1 cellular context compared by ENCODE assay signal in genomic region chr9:128067898-128068655, GRCh38.
TF ChIP-seq lines count a peak whose summit lies in the region.

Gene SLC25A25 (plus strand): TSS chr9:128068232. CDS start chr9:128068320, 88 bp downstream.

TF ChIP-seq in HepG2, 621 proteins besides CTCF, POLR2A, EP300 and RAD21 (continued from another document and continues in another):
- TF ChIP-seq MAX (IDR thresholded peaks at IDR 0.05), result peak; percentile 68; the same call in 1 of the 2 replicates
- TF ChIP-seq RELA (CRISPR knock-in tag; IDR thresholded peaks at IDR 0.05), result 0 out of 2 replicates have a peak, but pooled peaks have one; percentile 29
- peak; percentile 74 for TF ChIP-seq ZNF687 (CRISPR knock-in tag; IDR thresholded peaks at IDR 0.05)
- TF ChIP-seq BORCS8-MEF2B (CRISPR knock-in tag; IDR thresholded peaks at IDR 0.05), result no peak
- peak; percentile 75 for TF ChIP-seq HES4 (CRISPR knock-in tag; IDR thresholded peaks at IDR 0.05; ENCODE audit: borderline replicate concordance)
- no peak for TF ChIP-seq GATA4 (IDR thresholded peaks at IDR 0.05; ENCODE audit: borderline replicate concordance, low read depth)
- no peak for TF ChIP-seq MBNL3 (CRISPR knock-in tag; conservative IDR thresholded peaks at IDR 0.05)
- TF ChIP-seq DRAP1 (CRISPR knock-in tag; IDR thresholded peaks at IDR 0.05), result peak; percentile 81
- no peak for TF ChIP-seq ZNF660 (CRISPR knock-in tag; IDR thresholded peaks at IDR 0.05; ENCODE audit: borderline replicate concordance, low read depth)
- peak; percentile 71; the same call in 1 of the 2 replicates for TF ChIP-seq UBTF (CRISPR knock-in tag; IDR thresholded peaks at IDR 0.05)
- no peak for TF ChIP-seq KLF9 (CRISPR knock-in tag; IDR thresholded peaks at IDR 0.05; ENCODE audit: low read depth)
- no peak; the same call in 1 of the 2 replicates for TF ChIP-seq FOXO1 (CRISPR knock-in tag; IDR thresholded peaks at IDR 0.05)
- 0 out of 2 replicates have a peak, but pooled peaks have one; percentile 32 for TF ChIP-seq ZNF839 (CRISPR knock-in tag; IDR thresholded peaks at IDR 0.05; ENCODE audit: borderline replicate concordance)
- peak; percentile 25; the same call in 1 of the 2 replicates for TF ChIP-seq TFAP4 (IDR thresholded peaks at IDR 0.05; ENCODE audit: borderline replicate concordance, low read depth)
- peak; percentile 38; the same call in 1 of the 2 replicates for TF ChIP-seq EED (CRISPR knock-in tag; IDR thresholded peaks at IDR 0.05)
- TF ChIP-seq PHF8 (CRISPR knock-in tag; IDR thresholded peaks at IDR 0.05), result peak; percentile 39; the same call in 1 of the 2 replicates
- no peak for TF ChIP-seq POGZ (CRISPR knock-in tag; IDR thresholded peaks at IDR 0.05)
- peak; percentile 24; the same call in 1 of the 2 replicates for TF ChIP-seq MYC (CRISPR knock-in tag; IDR thresholded peaks at IDR 0.05; ENCODE audit: borderline replicate concordance)
- no peak for TF ChIP-seq MXD4 (CRISPR knock-in tag; IDR thresholded peaks at IDR 0.05)
- TF ChIP-seq CENPT (CRISPR knock-in tag; IDR thresholded peaks at IDR 0.05; ENCODE audit: low read depth), result no peak
- no peak for TF ChIP-seq NR2C2 (CRISPR knock-in tag; IDR thresholded peaks at IDR 0.05; ENCODE audit: borderline replicate concordance)
- TF ChIP-seq ATF7-NPFF (CRISPR knock-in tag; IDR thresholded peaks at IDR 0.05; ENCODE audit: low read depth), result peak; percentile 33; the same call in 1 of the 2 replicates
- TF ChIP-seq SP5 (CRISPR knock-in tag; IDR thresholded peaks at IDR 0.05; ENCODE audit: borderline replicate concordance, low read depth), result peak; percentile 65; the same call in 1 of the 2 replicates
- TF ChIP-seq YEATS4 (CRISPR knock-in tag; IDR thresholded peaks at IDR 0.05; ENCODE audit: borderline replicate concordance), result peak; percentile 39; the same call in 1 of the 2 replicates
- TF ChIP-seq SMAD1 (CRISPR knock-in tag; IDR thresholded peaks at IDR 0.05; ENCODE audit: borderline replicate concordance, low read depth), result 0 out of 2 replicates have a peak, but pooled peaks have one; percentile 48
- no peak for TF ChIP-seq SNAPC4 (CRISPR knock-in tag; IDR thresholded peaks at IDR 0.05)
- TF ChIP-seq ZNF777 (CRISPR knock-in tag; IDR thresholded peaks at IDR 0.05), result peak; percentile 65
- TF ChIP-seq ZNF225 (CRISPR knock-in tag; IDR thresholded peaks at IDR 0.05), result 0 out of 2 replicates have a peak, but pooled peaks have one; percentile 36
- no peak for TF ChIP-seq AHR (CRISPR knock-in tag; IDR thresholded peaks at IDR 0.05)
- no peak for TF ChIP-seq HCFC1 (IDR thresholded peaks at IDR 0.05; ENCODE audit: low read depth, low read length)
- TF ChIP-seq ZNF263 (CRISPR knock-in tag; IDR thresholded peaks at IDR 0.05), result no peak
- no peak for TF ChIP-seq ZSCAN25 (CRISPR knock-in tag; IDR thresholded peaks at IDR 0.05)
- 0 out of 2 replicates have a peak, but pooled peaks have one; percentile 2 for TF ChIP-seq HNF1B (CRISPR knock-in tag; IDR thresholded peaks at IDR 0.05)
- no peak for TF ChIP-seq ZNF678 (CRISPR knock-in tag; IDR thresholded peaks at IDR 0.05)
- TF ChIP-seq ZBTB2 (CRISPR knock-in tag; IDR thresholded peaks at IDR 0.05; ENCODE audit: low read depth), result 0 out of 2 replicates have a peak, but pooled peaks have one; percentile 39
- TF ChIP-seq DR1 (CRISPR knock-in tag; IDR thresholded peaks at IDR 0.05), result no peak
- no peak for TF ChIP-seq ZZZ3 (CRISPR knock-in tag; IDR thresholded peaks at IDR 0.05; ENCODE audit: borderline replicate concordance)
- TF ChIP-seq ZEB1 (IDR thresholded peaks at IDR 0.05; ENCODE audit: insufficient replicate concordance, low read depth), result no peak
- TF ChIP-seq CHCHD3 (CRISPR knock-in tag; IDR thresholded peaks at IDR 0.05), result no peak
- no peak; the same call in 1 of the 2 replicates for TF ChIP-seq ZNF232 (CRISPR knock-in tag; IDR thresholded peaks at IDR 0.05; ENCODE audit: borderline replicate concordance)
- no peak for TF ChIP-seq PRPF4 (IDR thresholded peaks at IDR 0.05; ENCODE audit: low read depth, low read length, poor library complexity, severe bottlenecking)
- 0 out of 2 replicates have a peak, but pooled peaks have one; percentile 30 for TF ChIP-seq ZBTB7B (CRISPR knock-in tag; IDR thresholded peaks at IDR 0.05)
- no peak for TF ChIP-seq TOE1 (CRISPR knock-in tag; IDR thresholded peaks at IDR 0.05)
- no peak for TF ChIP-seq ATF5 (CRISPR knock-in tag; IDR thresholded peaks at IDR 0.05; ENCODE audit: low read depth)
- no peak for TF ChIP-seq ZNF597 (CRISPR knock-in tag; IDR thresholded peaks at IDR 0.05)
- no peak for TF ChIP-seq HMGA1 (CRISPR knock-in tag; conservative IDR thresholded peaks at IDR 0.05)
- no peak for TF ChIP-seq ZNF773 (CRISPR knock-in tag; IDR thresholded peaks at IDR 0.05; ENCODE audit: borderline replicate concordance)
- TF ChIP-seq AGO2 (optimal IDR thresholded peaks at IDR 0.05; ENCODE audit: low read depth, low read length), result peak; percentile 46
